In the genomic region with DNA sequence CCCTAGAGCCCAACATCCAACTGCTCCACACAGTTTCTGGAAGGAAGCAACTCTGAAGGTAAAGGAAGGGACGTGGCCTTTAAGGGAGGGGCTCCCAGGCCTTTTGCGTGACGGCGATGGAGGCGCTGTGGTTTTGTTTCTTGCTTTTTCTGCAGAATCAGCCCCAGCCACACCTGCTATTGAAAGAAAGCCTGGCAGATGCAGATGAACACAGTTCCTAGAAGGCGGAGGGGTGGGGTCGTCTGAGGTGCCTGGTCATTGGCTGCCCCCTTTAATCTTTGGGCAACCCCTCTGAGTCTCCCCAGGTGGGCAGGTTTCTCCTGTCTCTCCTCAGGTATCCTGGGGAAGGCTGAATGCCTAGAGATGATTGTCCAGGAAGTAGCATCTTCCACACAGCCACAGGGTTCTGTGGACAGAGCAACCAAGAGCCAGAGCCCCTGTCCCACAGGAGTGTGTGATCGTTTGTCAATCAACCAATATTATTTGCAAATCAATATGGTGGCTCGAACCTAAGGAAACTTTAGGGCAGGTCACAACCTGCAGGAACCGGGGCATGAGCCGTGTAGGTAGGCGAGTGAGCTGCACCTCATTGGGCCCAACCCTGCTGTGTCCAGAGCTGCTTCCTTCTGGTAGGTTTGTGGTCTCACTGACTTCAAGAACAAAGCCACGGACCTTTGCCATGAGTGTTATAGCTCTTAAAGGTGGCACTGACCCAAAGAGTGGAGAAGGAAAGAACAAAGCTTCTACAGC, we compare ENCODE assay signal across 29 cellular contexts.
A peak's percentile ranks its signal among the peaks of the same experiment; 100 is the strongest.
DNase-seq lines count a peak whose midpoint lies in the region; ATAC-seq, FAIRE-seq and TF ChIP-seq lines count a peak whose summit lies in the region.
"Had no signal": no experiment of that assay in that cellular context is flagged by ENCODE, and none has a peak within 500 bp of the region (broad histone marks: within the 10 kb centered on the region; RNA-seq: fewer than 3 reads in every experiment).

No MANE protein-coding gene starts in this region.

- H3K27ac ChIP-seq in kidney (ENCODE audit: low read depth in 2 of 2, low read length in 2 of 2) (no peak overlapping the region), left lung (no peak overlapping the region)
- H3K27ac ChIP-seq: gastroesophageal sphincter, SK-N-MC had no signal

- CTCF ChIA-PET in activated naive CD4-positive, alpha-beta T cell treated with anti-CD3 and anti-CD28 coated beads, Interleukin-2, amount 10 ng/mL, durations not matched to agents 7 days and 5 days (lab: Charles Lee): no interaction called here
- CTCF ChIA-PET in activated CD4-positive, alpha-beta memory T cell treated with anti-CD3 and anti-CD28 coated beads for 36 hours (lab: Charles Lee): interaction anchor here (1.1 to 1.4 kb wide), 2 partner anchors 13 to 14 kb away, joined by 3 to 4 read pairs; no protein-coding TSS in a partner anchor

- no peak for ATAC-seq in left lung
- no peak for ATAC-seq in HG03354 (IDR thresholded peaks at IDR 0.05; ENCODE audit: poor library complexity, severe bottlenecking, unreplicated experiment)
- ATAC-seq: activated naive CD4-positive, alpha-beta T cell treated with anti-CD3 and anti-CD28 coated beads, Interleukin-2, amount 50 U/mL, for 72 hours; CD8-positive, alpha-beta T cell; gastroesophageal sphincter; sciatic nerve had no signal

- no peaks in the 10 kb centered on the region for H3K27me3 Mint-ChIP-seq in activated naive CD4-positive, alpha-beta T cell treated with anti-CD3 and anti-CD28 coated beads, Interleukin-2, amount 10 ng/mL, durations not matched to agents 7 days and 5 days
- peaks cover 2% of the 10 kb centered on the region for H3K27me3 Mint-ChIP-seq in activated CD4-positive, alpha-beta memory T cell treated with anti-CD3 and anti-CD28 coated beads for 36 hours
- no peaks in the 10 kb centered on the region for H3K27me3 Mint-ChIP-seq in type B pancreatic cell

- peaks cover 9% of the 10 kb centered on the region for H3K36me3 Mint-ChIP-seq in activated naive CD4-positive, alpha-beta T cell treated with anti-CD3 and anti-CD28 coated beads, Interleukin-2, amount 10 ng/mL, durations not matched to agents 7 days and 5 days
- H3K36me3 Mint-ChIP-seq in activated CD4-positive, alpha-beta memory T cell treated with anti-CD3 and anti-CD28 coated beads for 36 hours: peaks cover 8% of the 10 kb centered on the region
- no peaks in the 10 kb centered on the region for H3K36me3 Mint-ChIP-seq in type B pancreatic cell
- H3K36me3 Mint-ChIP-seq: mesothelial cell of epicardium had no signal

- peak overlapping the region; percentile 84 for H3K27ac Mint-ChIP-seq in activated naive CD4-positive, alpha-beta T cell treated with anti-CD3 and anti-CD28 coated beads, Interleukin-2, amount 10 ng/mL, durations not matched to agents 7 days and 5 days
- no peak overlapping the region for H3K27ac Mint-ChIP-seq in activated CD4-positive, alpha-beta memory T cell treated with anti-CD3 and anti-CD28 coated beads for 36 hours
- H3K27ac Mint-ChIP-seq in type B pancreatic cell: no peak overlapping the region
- H3K27ac Mint-ChIP-seq: activated naive CD4-positive, alpha-beta T cell treated with anti-CD3 and anti-CD28 coated beads, Interleukin-2, amount 50 U/mL, for 72 hours; activated T-helper 1 cell treated with anti-CD3 and anti-CD28 coated beads, Interleukin-12 subunit alpha, Interleukin-12 subunit beta, Interleukin-2, Interleukin-4 antibody, amounts not matched to agents 30 ng/mL and 10 ng/mL and 1 ng/mL, durations not matched to agents 14 hours and 24 hours and 36 hours; B cell; CD8-positive, alpha-beta T cell; HFFc6; immature natural killer cell; mesothelial cell of epicardium had no signal

- POLR2A ChIA-PET in activated CD4-positive, alpha-beta memory T cell treated with anti-CD3 and anti-CD28 coated beads for 36 hours (lab: Charles Lee): no interaction called here

- intact Hi-C loops in activated CD4-positive, alpha-beta memory T cell treated with anti-CD3 and anti-CD28 coated beads for 36 hours (cut with micrococcal nuclease): no loop called here
- intact Hi-C loops in kidney (cut with DNase I): no loop called here
- intact Hi-C loops in left lung (cut with DNase I): loop anchor here in 1 of 2 donors (10.0 kb wide), 1 partner anchor 74 kb away; no protein-coding TSS in a partner anchor

- peaks cover 25% of the 10 kb centered on the region for H3K9me3 Mint-ChIP-seq in activated naive CD4-positive, alpha-beta T cell treated with anti-CD3 and anti-CD28 coated beads, Interleukin-2, amount 10 ng/mL, durations not matched to agents 7 days and 5 days
- peaks cover 16% of the 10 kb centered on the region for H3K9me3 Mint-ChIP-seq in activated CD4-positive, alpha-beta memory T cell treated with anti-CD3 and anti-CD28 coated beads for 36 hours
- no peaks in the 10 kb centered on the region for H3K9me3 Mint-ChIP-seq in type B pancreatic cell

- no peak overlapping the region for H3K9ac ChIP-seq in kidney (ENCODE audit: low read length in 2 of 2)

- no peaks in the 10 kb centered on the region for H3K36me3 ChIP-seq in kidney (ENCODE audit: control insufficient read depth in 1 of 2, insufficient read depth in 2 of 2, low read length in 2 of 2)
- H3K36me3 ChIP-seq in left lung: no peaks in the 10 kb centered on the region
- H3K36me3 ChIP-seq: gastroesophageal sphincter had no signal

- no peaks in the 10 kb centered on the region for H3K27me3 ChIP-seq in left lung
- H3K27me3 ChIP-seq: gastroesophageal sphincter had no signal

- H3K4me1 Mint-ChIP-seq in activated naive CD4-positive, alpha-beta T cell treated with anti-CD3 and anti-CD28 coated beads, Interleukin-2, amount 10 ng/mL, durations not matched to agents 7 days and 5 days: peaks cover 31% of the 10 kb centered on the region
- no peaks in the 10 kb centered on the region for H3K4me1 Mint-ChIP-seq in activated CD4-positive, alpha-beta memory T cell treated with anti-CD3 and anti-CD28 coated beads for 36 hours (ENCODE audit: low read depth)
- no peaks in the 10 kb centered on the region for H3K4me1 Mint-ChIP-seq in type B pancreatic cell (ENCODE audit: unreplicated experiment)
- H3K4me1 Mint-ChIP-seq: B cell, immature natural killer cell, mesothelial cell of epicardium had no signal

- H3K4me3 ChIP-seq in kidney (ENCODE audit: low read length in 2 of 2) (no peak overlapping the region), left lung (no peak overlapping the region)
- H3K4me3 ChIP-seq: gastroesophageal sphincter, SK-N-MC had no signal

- FAIRE-seq in kidney (lab: Jason Lieb, UNC): no peak

- H3K4me3 Mint-ChIP-seq in activated naive CD4-positive, alpha-beta T cell treated with anti-CD3 and anti-CD28 coated beads, Interleukin-2, amount 10 ng/mL, durations not matched to agents 7 days and 5 days: no peak overlapping the region
- H3K4me3 Mint-ChIP-seq in activated CD4-positive, alpha-beta memory T cell treated with anti-CD3 and anti-CD28 coated beads for 36 hours: no peak overlapping the region
- H3K4me3 Mint-ChIP-seq in type B pancreatic cell: no peak overlapping the region
- H3K4me3 Mint-ChIP-seq: activated T-helper 1 cell treated with anti-CD3 and anti-CD28 coated beads, Interleukin-12 subunit alpha, Interleukin-12 subunit beta, Interleukin-2, Interleukin-4 antibody, amounts not matched to agents 30 ng/mL and 10 ng/mL and 1 ng/mL, durations not matched to agents 14 hours and 24 hours and 36 hours; B cell; CD8-positive, alpha-beta T cell; HFFc6; immature natural killer cell; mesothelial cell of epicardium had no signal

- DNase-seq in activated naive CD4-positive, alpha-beta T cell treated with anti-CD3 and anti-CD28 coated beads, Interleukin-2, amount 10 ng/mL, durations not matched to agents 7 days and 5 days: peak; percentile 62
- DNase-seq in activated naive CD4-positive, alpha-beta T cell treated with Interleukin-2 at 50 U/mL for 16 hours: no peak
- peak; percentile 34 for DNase-seq in activated CD4-positive, alpha-beta memory T cell treated with anti-CD3 and anti-CD28 coated beads for 36 hours
- DNase-seq in kidney: peak; percentile 37
- peak; percentile 36 for DNase-seq in type B pancreatic cell (ENCODE audit: extremely low spot score, unreplicated experiment)
- no peak for DNase-seq in SHP77 treated with DMSO at 0.1 percent for 48 hours (lab: John Stamatoyannopoulos, UW)
- DNase-seq in left lung: no peak
- DNase-seq: ACHN; activated CD4-positive, CD25-positive, alpha-beta regulatory T cell treated with anti-CD3 and anti-CD28 coated beads, Interleukin-2, amount 50 U/mL, for 72 hours; DMS 273 treated with DMSO at 0.1 percent for 48 hours; effector CD4-positive, alpha-beta T cell; EL; GOT3; HFFc6; immature natural killer cell; NCI-H1930; NCI-H524 treated with DMSO at 0.1 percent for 48 hours; OCI-M1; stimulated activated CD4-positive, alpha-beta T cell treated with anti-CD3 and anti-CD28 coated beads, Interleukin-4, amount 100 ng/mL, for 1 hour; trophoblast cell had no signal

- H3K4me1 ChIP-seq in kidney (ENCODE audit: control insufficient read depth in 1 of 2, insufficient read depth in 1 of 2, low read depth in 1 of 2, low read length in 2 of 2) (no peaks in the 10 kb centered on the region), left lung (no peaks in the 10 kb centered on the region)

- H3K9me3 ChIP-seq in kidney (ENCODE audit: control insufficient read depth in 1 of 2, low read length in 2 of 2) (peaks cover 4 to 17% of the 10 kb centered on the region in 2 donors), left lung (peaks cover 0 to 29% of the 10 kb centered on the region in 2 donors)

- TF ChIP-seq CTCF in kidney (IDR thresholded peaks at IDR 0.05; ENCODE audit: borderline replicate concordance, extremely low read depth, insufficient read depth) (no peak), type B pancreatic cell (conservative IDR thresholded peaks at IDR 0.05) (no peak), left lung (IDR thresholded peaks at IDR 0.05) (no peak)

Comparison
In these comparisons a context has a peak if more than half of its experiments do, and no peak if none do; other contexts are left out.
1. DNase-seq: peak in activated naive CD4-positive, alpha-beta T cell treated with anti-CD3 and anti-CD28 coated beads, Interleukin-2, amount 10 ng/mL, durations not matched to agents 7 days and 5 days (single experiment), activated CD4-positive, alpha-beta memory T cell treated with anti-CD3 and anti-CD28 coated beads for 36 hours (single experiment), kidney (single experiment) and type B pancreatic cell (single experiment); none in activated naive CD4-positive, alpha-beta T cell treated with Interleukin-2 at 50 U/mL for 16 hours (single experiment), SHP77 treated with DMSO at 0.1 percent for 48 hours (single experiment) and left lung (0 of 2).